Comparison of ENCODE assay signal across 21 cellular contexts in the genomic region with DNA sequence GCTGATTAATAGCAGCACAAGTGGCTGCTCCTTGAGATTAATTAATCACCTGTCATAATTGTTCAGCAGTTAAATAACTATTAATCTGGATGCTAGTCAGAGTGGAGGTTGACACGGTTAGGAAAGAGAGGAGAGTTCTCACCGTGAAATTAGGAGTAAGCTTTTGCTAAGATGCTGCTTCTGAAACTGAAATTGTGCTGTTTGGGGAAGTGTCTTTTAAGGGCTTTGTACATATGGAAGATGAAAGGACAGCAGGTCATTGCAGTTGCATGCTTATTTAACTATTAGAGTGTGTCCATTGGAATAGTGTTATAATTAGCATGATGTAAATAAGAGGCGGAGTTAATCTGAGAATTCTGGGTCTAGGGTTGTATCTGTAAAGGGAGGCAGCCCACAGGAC.
DNase-seq lines count a peak whose midpoint lies in the region; ATAC-seq, FAIRE-seq and TF ChIP-seq lines count a peak whose summit lies in the region.
"Had no signal": no experiment of that assay in that cellular context is flagged by ENCODE, and none has a peak within 500 bp of the region (broad histone marks: within the 10 kb centered on the region; RNA-seq: fewer than 3 reads in every experiment).

No MANE protein-coding gene starts in this region.

- ATAC-seq in GM23338: no peak
- ATAC-seq: CD8-positive, alpha-beta T cell; GM12878; HCT116 had no signal

- H3K27ac Mint-ChIP-seq in GM23338: no peak overlapping the region
- H3K27ac Mint-ChIP-seq: B cell; CD8-positive, alpha-beta T cell; HFFc6 had no signal

- DNase-seq in GM23338 (ENCODE audit: low spot score) (no peak), NCI-H1105 (lab: John Stamatoyannopoulos, UW) (peak; percentile 12), NCI-H69 (lab: John Stamatoyannopoulos, UW) (peak; percentile 29), dorsolateral prefrontal cortex (no peak), H54 (ENCODE audit: insufficient read length, low spot score) (no peak), trophoblast cell (no peak)
- DNase-seq: CD8-positive, alpha-beta T cell; DMS 273 treated with DMSO at 0.1 percent for 48 hours; DMS53; DND-41; EL; GM23248; H7; HFFc6; IMR-90 had no signal

- H3K9me3 ChIP-seq in trophoblast cell (ENCODE audit: insufficient read depth, low read depth, low read length): no peaks in the 10 kb centered on the region
- H3K9me3 ChIP-seq: BLaER1 treated with 17β-estradiol and CSF1 and Interleukin-3, amounts not matched to agents 10 nM and 100 nM had no signal

- H3K36me3 ChIP-seq in GM23338 (ENCODE audit: insufficient read depth) (no peaks in the 10 kb centered on the region), trophoblast cell (ENCODE audit: control insufficient read depth in 1 of 2, insufficient read depth in 2 of 2, low read length in 2 of 2) (no peaks in the 10 kb centered on the region)
- H3K36me3 ChIP-seq: BLaER1 treated with 17β-estradiol and CSF1 and Interleukin-3, amounts not matched to agents 10 nM and 100 nM had no signal

- 0 out of 2 replicates have a peak overlapping the region, but pooled peaks have one; percentile 1 for H2AFZ ChIP-seq in GM23338
- no peak overlapping the region for H2AFZ ChIP-seq in trophoblast cell (ENCODE audit: insufficient read depth, low read length, poor library complexity)
- H2AFZ ChIP-seq: GM23248 had no signal

- no peaks in the 10 kb centered on the region for H3K27me3 Mint-ChIP-seq in GM23338 (ENCODE audit: insufficient read depth, low read depth, poor library complexity)
- H3K27me3 Mint-ChIP-seq: B cell had no signal

- no peak overlapping the region for H3K4me3 Mint-ChIP-seq in GM23338
- H3K4me3 Mint-ChIP-seq: B cell; CD8-positive, alpha-beta T cell; HFFc6 had no signal

- no peaks in the 10 kb centered on the region for H3K9me3 Mint-ChIP-seq in GM23338

- H4K12ac ChIP-seq in trophoblast cell (ENCODE audit: low read depth, low read length): no peak overlapping the region

- H3K79me1 ChIP-seq in trophoblast cell (ENCODE audit: low read length): no peaks in the 10 kb centered on the region

- FAIRE-seq in H54 (lab: Jason Lieb, UNC): no peak
- FAIRE-seq: GM12878, GM19239, HTR-8/SVneo had no signal

- H4K8ac ChIP-seq in trophoblast cell (ENCODE audit: low read depth, low read length): no peak overlapping the region

- intact Hi-C loops in dorsolateral prefrontal cortex (cut with DNase I): no loop called here

- no peaks in the 10 kb centered on the region; the same call in 1 of the 3 replicates for H3K4me1 Mint-ChIP-seq in GM23338
- H3K4me1 Mint-ChIP-seq: B cell had no signal

- H3K4me2 ChIP-seq in GM23338 (no peak overlapping the region), trophoblast cell (ENCODE audit: low read length) (no peak overlapping the region)
- H3K4me2 ChIP-seq: BLaER1 treated with 17β-estradiol and CSF1 and Interleukin-3, amounts not matched to agents 10 nM and 100 nM had no signal

- no peak for TF ChIP-seq POLR2A in H54 (IDR thresholded peaks at IDR 0.05; ENCODE audit: low read depth, low read length)

- H3K4me1 ChIP-seq in GM23338 (ENCODE audit: insufficient read depth) (no peaks in the 10 kb centered on the region), trophoblast cell (ENCODE audit: control insufficient read depth in 1 of 2, insufficient read depth in 2 of 2, low read length in 2 of 2) (no peaks in the 10 kb centered on the region)
- H3K4me1 ChIP-seq: BLaER1 treated with 17β-estradiol and CSF1 and Interleukin-3, amounts not matched to agents 10 nM and 100 nM had no signal

- no peak overlapping the region for H3K4me3 ChIP-seq in GM23338
- H3K4me3 ChIP-seq in dorsolateral prefrontal cortex: no peak overlapping the region
- no peak overlapping the region for H3K4me3 ChIP-seq in trophoblast cell (ENCODE audit: low read depth, low read length)
- H3K4me3 ChIP-seq: BLaER1 treated with 17β-estradiol and CSF1 and Interleukin-3, amounts not matched to agents 10 nM and 100 nM; GM12878; GM23248 had no signal

- WGBS in trophoblast cell (ENCODE audit: extremely low coverage, insufficient coverage, insufficient read length): no CpG with 5 or more reads among the region's 3 CpGs

- no peak for TF ChIP-seq CTCF in GM23338 (conservative IDR thresholded peaks at IDR 0.05; ENCODE audit: low read depth in 2 of 2)
- no peak for TF ChIP-seq CTCF in dorsolateral prefrontal cortex (IDR thresholded peaks at IDR 0.05 in 54 of 56, conservative IDR thresholded peaks at IDR 0.05 in 2 of 56; ENCODE audit: low read depth in 1 of 56, partially characterized antibody in 56 of 56)

- H3K18ac ChIP-seq in trophoblast cell (ENCODE audit: low read length): no peak overlapping the region

- H3K36me3 Mint-ChIP-seq in GM23338 (ENCODE audit: low read depth): no peaks in the 10 kb centered on the region
- H3K36me3 Mint-ChIP-seq: CD8-positive, alpha-beta T cell had no signal

- no peak overlapping the region for H3K9ac ChIP-seq in trophoblast cell (ENCODE audit: low read length)
- H3K9ac ChIP-seq: BLaER1 treated with 17β-estradiol and CSF1 and Interleukin-3, amounts not matched to agents 10 nM and 100 nM; GM23248 had no signal

- H3K9me2 ChIP-seq in GM23338 (ENCODE audit: insufficient read depth): no peaks in the 10 kb centered on the region

- no peak overlapping the region for H2BK120ac ChIP-seq in trophoblast cell (ENCODE audit: insufficient read depth, low read length, poor library complexity)

- H3K14ac ChIP-seq in trophoblast cell (ENCODE audit: low read length): no peak overlapping the region

- H4K20me1 ChIP-seq in GM23338 (replicated peaks; ENCODE audit: insufficient read depth): no peaks in the 10 kb centered on the region
- H4K20me1 ChIP-seq: BLaER1 treated with 17β-estradiol and CSF1 and Interleukin-3, amounts not matched to agents 10 nM and 100 nM had no signal

- H2AK5ac ChIP-seq in trophoblast cell (ENCODE audit: low read length): no peak overlapping the region

- H3K27ac ChIP-seq in GM23338 (ENCODE audit: low read depth): no peak overlapping the region
- no peak overlapping the region for H3K27ac ChIP-seq in dorsolateral prefrontal cortex
- H3K27ac ChIP-seq in trophoblast cell (ENCODE audit: low read depth, low read length): no peak overlapping the region
- H3K27ac ChIP-seq: BLaER1 treated with 17β-estradiol and CSF1 and Interleukin-3, amounts not matched to agents 10 nM and 100 nM; GM23248 had no signal

- H3K27me3 ChIP-seq in GM23338 (ENCODE audit: insufficient read depth) (no peaks in the 10 kb centered on the region), dorsolateral prefrontal cortex (no peaks in the 10 kb centered on the region), trophoblast cell (ENCODE audit: insufficient read depth, low read length) (no peaks in the 10 kb centered on the region)
- H3K27me3 ChIP-seq: BLaER1 treated with 17β-estradiol and CSF1 and Interleukin-3, amounts not matched to agents 10 nM and 100 nM had no signal

- H3K23ac ChIP-seq in trophoblast cell (ENCODE audit: low read length): no peak overlapping the region

- no peaks in the 10 kb centered on the region for H3F3A ChIP-seq in GM23338 (replicated peaks; ENCODE audit: low read depth)

- no peak overlapping the region for H4K91ac ChIP-seq in trophoblast cell (ENCODE audit: low read depth, low read length)

- no peak overlapping the region for H3K4ac ChIP-seq in trophoblast cell (ENCODE audit: low read depth, low read length)

- H2BK12ac ChIP-seq in trophoblast cell (ENCODE audit: low read length): no peak overlapping the region

- H3K79me2 ChIP-seq in GM23338 (replicated peaks; ENCODE audit: insufficient read depth) (no peaks in the 10 kb centered on the region), trophoblast cell (ENCODE audit: control insufficient read depth, insufficient read depth, low read length, poor library complexity) (no peaks in the 10 kb centered on the region)

- no peak overlapping the region for H2BK5ac ChIP-seq in trophoblast cell (ENCODE audit: low read depth, low read length, poor library complexity)

TF ChIP-seq in GM23338, 12 proteins besides CTCF, POLR2A, EP300 and RAD21 (continues in another document):
- TF ChIP-seq JUNB (IDR thresholded peaks at IDR 0.05; ENCODE audit: unreplicated experiment): no peak
- no peak for TF ChIP-seq EZH2phosphoT487 (IDR thresholded peaks at IDR 0.05; ENCODE audit: unreplicated experiment)
- no peak for TF ChIP-seq EZH2 (IDR thresholded peaks at IDR 0.05; ENCODE audit: low read depth, unreplicated experiment)
- TF ChIP-seq ZNF114 (CRISPR knock-in tag; IDR thresholded peaks at IDR 0.05): no peak
- TF ChIP-seq CREB1 (CRISPR knock-in tag; IDR thresholded peaks at IDR 0.05; ENCODE audit: low read depth): no peak

Comparison
In these comparisons a context has a peak if more than half of its experiments do, and no peak if none do; other contexts are left out.
1. DNase-seq: peak in NCI-H1105 (single experiment) and NCI-H69 (single experiment); none in GM23338 (single experiment), dorsolateral prefrontal cortex (0 of 10), H54 (single experiment) and trophoblast cell (0 of 2).